Comparison of ENCODE assay signal across 8 cellular contexts in the genomic region with DNA sequence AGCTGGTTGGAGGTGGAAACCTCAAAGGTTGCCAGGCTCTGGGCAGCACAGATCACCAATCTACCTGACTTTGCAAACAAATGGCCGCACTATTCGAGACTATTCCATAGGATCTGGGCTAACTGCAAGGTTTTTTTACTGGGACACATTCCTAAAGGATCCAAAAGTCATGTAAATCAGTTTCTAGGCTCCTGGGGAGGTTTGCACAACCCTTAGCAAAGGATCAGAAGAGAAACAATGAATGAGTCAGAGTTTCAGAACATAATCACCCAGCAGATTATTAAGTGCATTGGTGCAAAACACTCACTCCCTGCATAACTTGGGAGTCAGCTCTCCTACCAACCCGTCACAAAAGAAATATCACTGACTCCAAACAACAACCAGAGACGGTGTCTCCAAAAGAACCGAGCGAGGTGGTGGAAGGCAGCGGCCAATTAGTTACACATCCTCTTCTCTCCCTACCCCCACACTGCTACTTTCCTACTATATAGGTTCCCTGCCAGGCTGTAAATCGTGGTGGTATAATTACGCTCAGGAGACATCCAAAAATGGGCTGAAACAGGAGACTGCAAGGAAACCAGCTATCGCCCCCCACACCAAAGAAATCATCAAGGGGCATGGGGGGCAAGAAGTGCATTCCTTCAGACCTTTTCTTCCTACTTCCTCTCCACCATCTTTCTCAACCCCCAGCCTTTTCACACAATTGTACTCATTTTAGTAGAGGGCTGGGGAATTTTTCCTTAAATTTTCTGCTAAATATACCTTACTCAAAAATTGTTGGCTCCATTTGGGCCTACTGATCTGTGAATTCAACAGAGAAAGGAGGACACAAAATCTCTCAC. TPM values are rescaled to one million over a fixed set of nuclear protein-coding genes. Genes with fewer than 3 reads are reported as not detected.
DNase-seq lines count a peak whose midpoint lies in the region; ATAC-seq, FAIRE-seq and TF ChIP-seq lines count a peak whose summit lies in the region.

No MANE protein-coding gene starts in this region.

- H3K4me3 ChIP-seq in A549 (peak overlapping the region; percentile 73), PC-3 (ENCODE audit: low read length) (peak overlapping the region; percentile 95), coronary artery (peak overlapping the region; percentile 96), HepG2 (replicated peaks in 1 of 3; ENCODE audit: insufficient read depth in 1 of 3, low read depth in 2 of 3, low read length in 3 of 3) (peak overlapping the region; percentile 86 to 94 (median 87)), thoracic aorta (peak overlapping the region; percentile 89)

- no peaks in the 10 kb centered on the region for H3K27me3 ChIP-seq in PC-3 (ENCODE audit: low read length)
- H3K27me3 ChIP-seq in HepG2 (ENCODE audit: control insufficient read depth in 1 of 2, insufficient read depth in 2 of 2, low read length in 2 of 2), result no peaks in the 10 kb centered on the region; a peak in 1 of 5 replicates
- no peaks in the 10 kb centered on the region for H3K27me3 ChIP-seq in thoracic aorta (replicated peaks; ENCODE audit: insufficient read depth)

- H4K20me1 ChIP-seq in PC-3 (ENCODE audit: low read length) (peaks cover 26% of the 10 kb centered on the region), HepG2 (ENCODE audit: insufficient read depth, low read length) (peaks cover 21% of the 10 kb centered on the region)

- H3K36me3 ChIP-seq in PC-3 (ENCODE audit: low read depth, low read length) (no peaks in the 10 kb centered on the region), HepG2 (replicated peaks in 1 of 2; ENCODE audit: control insufficient read depth in 1 of 2, insufficient read depth in 2 of 2, low read length in 2 of 2) (peaks cover 0 to 3% of the 10 kb centered on the region in 2 experiments; a peak in 1 of 5 replicates), thoracic aorta (no peaks in the 10 kb centered on the region)

- FAIRE-seq in A549 (lab: Jason Lieb, UNC), result no peak
- FAIRE-seq in HepG2 (lab: Jason Lieb, UNC), result no peak

- no peak for TF ChIP-seq RAD21 in A549 (conservative IDR thresholded peaks at IDR 0.05 in 1 of 2, IDR thresholded peaks at IDR 0.05 in 1 of 2)
- no peak for TF ChIP-seq RAD21 in HepG2 (CRISPR knock-in tag; IDR thresholded peaks at IDR 0.05)

- CTCF ChIA-PET in A549 (lab: Yijun Ruan, JAX), result interaction anchor here (0.6 to 2.7 kb wide), 15 partner anchors 9 to 125 kb away, joined by 3 to 21 read pairs (median 4); no protein-coding TSS in a partner anchor
- CTCF ChIA-PET in PC-3 (lab: Charles Lee), result interaction anchor here (0.5 to 1.3 kb wide), 7 partner anchors 9 to 227 kb away, joined by 3 to 11 read pairs (median 4); no protein-coding TSS in a partner anchor
- CTCF ChIA-PET in HepG2 (lab: Yijun Ruan, JAX; ENCODE audit: low intra/inter-chr PET ratio, low total read pairs), result no interaction called here

- H3K9me3 ChIP-seq in A549 (no peaks in the 10 kb centered on the region), PC-3 (ENCODE audit: low read length) (no peaks in the 10 kb centered on the region), HepG2 (ENCODE audit: low read length) (no peaks in the 10 kb centered on the region), thoracic aorta (no peaks in the 10 kb centered on the region)

- ATAC-seq in A549 (peak; percentile 18 to 28; a peak in 5 of 6 replicates), HG03045 (IDR thresholded peaks at IDR 0.05; ENCODE audit: unreplicated experiment) (peak; percentile 15), PC-3 (peak; percentile 58), HepG2 (no peak; the same call in 2 of the 3 replicates), thoracic aorta (ENCODE audit: insufficient number of reproducible peaks, low FRiP score, low read depth) (no peak)

- H2AFZ ChIP-seq in PC-3 (ENCODE audit: low read length) (no peak overlapping the region), HepG2 (ENCODE audit: low read length) (no peak overlapping the region)

- TF ChIP-seq EP300 in A549 (IDR thresholded peaks at IDR 0.05), result no peak; a peak in 1 of 5 replicates
- TF ChIP-seq EP300 in HepG2 (IDR thresholded peaks at IDR 0.05; ENCODE audit: low read depth in 2 of 2, low read length in 2 of 2), result no peak
- TF ChIP-seq EP300 in HepG2 (CRISPR knock-in tag; IDR thresholded peaks at IDR 0.05; ENCODE audit: borderline replicate concordance), result no peak

- H3K4me2 ChIP-seq in A549 (peak overlapping the region; percentile 100), PC-3 (ENCODE audit: low read length) (peak overlapping the region; percentile 95), HepG2 (ENCODE audit: low read depth, low read length) (peak overlapping the region; percentile 76)

- WGBS in A549 (ENCODE audit: missing lambda C conversion rate), result 2% methylated on average over 10 of the region's 10 CpGs
- 1% methylated on average over 9 of the region's 10 CpGs for WGBS in HepG2 (ENCODE audit: low lambda C conversion rate)

- in situ Hi-C loops in HepG2 (cut with HindIII; ENCODE audit: extremely low pct_ligation_motif_present, low pct_unique_long_range_greater_than_20kb), result no loop called here

- H3K79me2 ChIP-seq in PC-3 (ENCODE audit: low read length) (peaks cover 76% of the 10 kb centered on the region), HepG2 (ENCODE audit: insufficient read depth, low read length) (peaks cover 68% of the 10 kb centered on the region)

- H3K9me2 ChIP-seq in PC-3 (replicated peaks; ENCODE audit: low read length), result no peaks in the 10 kb centered on the region

- H3K4me1 ChIP-seq in A549, result peaks cover 32% of the 10 kb centered on the region
- H3K4me1 ChIP-seq in PC-3 (ENCODE audit: insufficient read depth, low read length), result peaks cover 29% of the 10 kb centered on the region
- H3K4me1 ChIP-seq in HepG2 (ENCODE audit: insufficient read depth, low read length), result peaks cover 45% of the 10 kb centered on the region
- peaks cover 28 to 48% of the 10 kb centered on the region in 2 donors for H3K4me1 ChIP-seq in thoracic aorta (ENCODE audit: control insufficient read depth in 1 of 2, low read depth in 2 of 2)

- TF ChIP-seq CTCF in A549 (IDR thresholded peaks at IDR 0.05), result no peak
- TF ChIP-seq CTCF in GM10266 (IDR thresholded peaks at IDR 0.05; ENCODE audit: control insufficient read depth, insufficient read depth, low read depth, missing control alignments), result no peak
- no peak for TF ChIP-seq CTCF in PC-3 (conservative IDR thresholded peaks at IDR 0.05; ENCODE audit: low read depth, low read length)
- no peak for TF ChIP-seq CTCF in coronary artery (IDR thresholded peaks at IDR 0.05)
- TF ChIP-seq CTCF in HepG2 (CRISPR knock-in tag; IDR thresholded peaks at IDR 0.05), result no peak
- no peak for TF ChIP-seq CTCF in thoracic aorta (IDR thresholded peaks at IDR 0.05)

- H3K9ac ChIP-seq in PC-3 (ENCODE audit: low read length), result peak overlapping the region; percentile 91
- H3K9ac ChIP-seq in HepG2 (ENCODE audit: insufficient read depth, low read depth, low read length), result peak overlapping the region; percentile 90

- TF ChIP-seq POLR2A in A549 (IDR thresholded peaks at IDR 0.05; ENCODE audit: low read length) (no peak), HepG2 (IDR thresholded peaks at IDR 0.05; ENCODE audit: insufficient read depth in 1 of 2, low read depth in 2 of 2, low read length in 2 of 2) (peak in 1 of 2 experiments; percentile 65)

- intact Hi-C loops in PC-3 (cut with micrococcal nuclease) (loop anchor here (1.0 to 10.0 kb wide), 6 partner anchors 21 to 285 kb away; no protein-coding TSS in a partner anchor), HepG2 (cut with micrococcal nuclease; ENCODE audit: unreplicated experiment) (loop anchor here (2.0 to 5.0 kb wide), 3 partner anchors 43 to 117 kb away; no protein-coding TSS in a partner anchor)

- POLR2A ChIA-PET in A549 (lab: Yijun Ruan, JAX) (interaction anchor here (0.8 to 2.2 kb wide), 6 partner anchors 9 to 125 kb away, joined by 3 to 15 read pairs (median 10); no protein-coding TSS in a partner anchor), PC-3 (lab: Charles Lee; ENCODE audit: unreplicated experiment) (interaction anchor here (0.6 to 1.6 kb wide), 5 partner anchors 9 to 120 kb away, joined by 3 to 16 read pairs (median 6); no protein-coding TSS in a partner anchor), HepG2 (lab: Yijun Ruan, JAX) (interaction anchor here (1.0 to 2.9 kb wide), 5 partner anchors 10 to 380 kb away, joined by 3 to 28 read pairs (median 5); no protein-coding TSS in a partner anchor)

- peaks cover 8% of the 10 kb centered on the region for H3F3A ChIP-seq in PC-3 (ENCODE audit: low read length, unreplicated experiment)

- DNase-seq in A549 (ENCODE audit: low read depth in 1 of 2, low spot score in 1 of 2) (no peak), GM10266 (ENCODE audit: extremely low spot score) (peak; percentile 41), PC-3 (peak; percentile 83), coronary artery (ENCODE audit: low spot score) (no peak), HepG2 (ENCODE audit: low spot score) (peak; percentile 81), thoracic aorta (ENCODE audit: low spot score) (no peak), HuH-7 (ENCODE audit: low spot score) (no peak)

- peak overlapping the region; percentile 83 to 95 for H3K27ac ChIP-seq in A549
- H3K27ac ChIP-seq in PC-3 (ENCODE audit: low read length), result peak overlapping the region; percentile 95
- peak overlapping the region; percentile 98 to 99 for H3K27ac ChIP-seq in coronary artery
- peak overlapping the region; percentile 92 for H3K27ac ChIP-seq in HepG2 (ENCODE audit: extremely low read length, insufficient read depth, low read length)
- H3K27ac ChIP-seq in thoracic aorta, result peak overlapping the region; percentile 94 to 98

- BruUV-seq in PC-3 (replicated peaks; lab: Mats Ljungman, UMichigan) (TSS peak; percentile 89), HepG2 (replicated peaks; lab: Mats Ljungman, UMichigan) (TSS peak; percentile 97)

RNA-seq across cellular contexts. Expression of a gene that starts 3.2 kb away (rescaled TPM):
- polyA plus RNA-seq in A549 (2011; rRNA removed) (99.2 and 119 TPM in 2 replicates), A549 (2017; fragmentation: RNase III; extraction: RNeasy Plus Mini Kit Qiagen cat#74134 plus additional on column Dnase treatment) (61.4 to 73.5 TPM (median 69.9 TPM) in 3 replicates), HepG2 (2011; rRNA removed) (40.1 and 43.7 TPM in 2 replicates)
- polyA plus RNA-seq in A549 (2012; cell fraction: cytosol; rRNA removed), result 20.6 and 26.7 TPM in 2 replicates
- polyA plus RNA-seq in A549 (2012; cell fraction: nucleus; rRNA removed), result 20.0 and 30.7 TPM in 2 replicates
- 47.4 and 49.8 TPM in 2 replicates for polyA minus RNA-seq in A549 (2011; rRNA and poly(A)+ RNA removed)
- total RNA-seq in PC-3 (2014; rRNA removed) (62.5 and 102 TPM in 2 replicates), HepG2 (2016; rRNA removed; fragmentation: Illumina TruSeq; extraction: Trizol) (15.5 and 18.7 TPM in 2 replicates), thoracic aorta (100 to 1,000 TPM; 136 to 158 TPM)
- total RNA-seq in HepG2 (2016; cell fraction: cytosol; rRNA removed; fragmentation: Illumina TruSeq; extraction: Trizol; ENCODE audit: low read depth), result 1.3 and 1.9 TPM in 2 replicates
- total RNA-seq in HepG2 (2016; cell fraction: insoluble cytoplasmic fraction; rRNA removed; fragmentation: Illumina TruSeq; extraction: Trizol), result 15.7 and 16.2 TPM in 2 replicates
- total RNA-seq in HepG2 (2016; cell fraction: membrane; rRNA removed; fragmentation: Illumina TruSeq; extraction: Trizol), result 6.7 and 8.2 TPM in 2 replicates
- 17.1 and 18.4 TPM in 2 replicates for total RNA-seq in HepG2 (2016; cell fraction: nucleus; rRNA removed; fragmentation: Illumina TruSeq; extraction: Trizol)
- polyA plus RNA-seq in HepG2 (2011; cell fraction: cytosol; rRNA removed), result 13.5 and 24.5 TPM in 2 replicates
- 22.5 and 32.8 TPM in 2 replicates for polyA plus RNA-seq in HepG2 (2011; cell fraction: nucleus; rRNA removed)
- 50.8 and 52.0 TPM in 2 replicates for polyA plus RNA-seq in HepG2 (2012)
- polyA plus RNA-seq in HepG2 (2016; cell fraction: cytosol; fragmentation: Illumina TruSeq; extraction: Trizol; ENCODE audit: low read depth), result 1.9 TPM in 2 replicates
- 17.0 and 20.2 TPM in 2 replicates for polyA plus RNA-seq in HepG2 (2016; cell fraction: insoluble cytoplasmic fraction; fragmentation: Illumina TruSeq; extraction: Trizol; ENCODE audit: low read depth)
- 3.6 and 3.8 TPM in 2 replicates for polyA plus RNA-seq in HepG2 (2016; cell fraction: membrane; fragmentation: Illumina TruSeq; extraction: Trizol; ENCODE audit: low read depth)
- 20.8 TPM in 2 replicates for polyA plus RNA-seq in HepG2 (2016; cell fraction: nucleus; fragmentation: Illumina TruSeq; extraction: Trizol; ENCODE audit: insufficient read depth, low read depth)
- polyA minus RNA-seq in HepG2 (2011; rRNA and poly(A)+ RNA removed; ENCODE audit: low replicate concordance), result 21.8 and 29.4 TPM in 2 replicates
- 24.0 and 36.2 TPM in 2 replicates for polyA minus RNA-seq in HepG2 (2011; cell fraction: cytosol; rRNA and poly(A)+ RNA removed)
- 60.9 and 63.9 TPM in 2 replicates for polyA minus RNA-seq in HepG2 (2011; cell fraction: nucleus; rRNA and poly(A)+ RNA removed)

Comparison
In these comparisons a context has a peak if more than half of its experiments do, and no peak if none do; other contexts are left out.
1. ATAC-seq: peak in A549 (2 of 2), HG03045 (single experiment) and PC-3 (single experiment); none in HepG2 (single experiment) and thoracic aorta (single experiment).
2. DNase-seq: peak in GM10266 (single experiment), PC-3 (single experiment) and HepG2 (single experiment); none in A549 (0 of 2), coronary artery (single experiment), thoracic aorta (single experiment) and HuH-7 (single experiment).
3. Peak in every context shown above with its lines, with median percentiles within 50 percentile points of each other: H3K27ac ChIP-seq, H3K4me2 ChIP-seq and H3K4me3 ChIP-seq.